1 cellular context compared by ENCODE assay signal in the genomic region with DNA sequence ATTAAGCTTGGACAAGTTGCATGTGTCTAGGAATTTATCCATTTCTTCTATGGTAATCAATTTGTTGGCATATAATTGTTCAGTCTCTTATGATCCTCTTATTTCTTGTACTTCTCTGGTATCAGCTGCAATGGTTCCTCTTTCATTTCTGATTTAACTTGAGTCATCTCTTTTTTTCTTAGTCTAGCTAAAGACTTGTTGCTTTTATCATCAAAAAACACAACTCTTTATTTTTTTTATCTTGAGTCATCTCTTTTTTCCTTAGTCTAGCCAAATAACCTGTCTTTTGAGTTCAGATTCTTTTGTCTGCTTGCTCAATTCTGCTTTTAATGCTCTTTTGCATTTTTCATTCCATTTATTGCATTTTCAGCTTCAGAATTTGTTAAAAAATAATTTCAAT.
TF ChIP-seq lines count a peak whose summit lies in the region.

No MANE protein-coding gene starts in this region.

TF ChIP-seq in IMR-90, 13 proteins besides CTCF, POLR2A, EP300 and RAD21 (continued from another document):
- TF ChIP-seq CEBPB (IDR thresholded peaks at IDR 0.05; ENCODE audit: low read depth, low read length) = no peak; the same call in 1 of the 2 replicates
- TF ChIP-seq NFE2L2 (IDR thresholded peaks at IDR 0.05; ENCODE audit: low read depth, low read length) = no peak
- no peak for TF ChIP-seq RFX5 (IDR thresholded peaks at IDR 0.05; ENCODE audit: low read depth, low read length)
- no peak for TF ChIP-seq MXI1 (IDR thresholded peaks at IDR 0.05; ENCODE audit: borderline replicate concordance, low read depth, low read length)
- TF ChIP-seq SMC3 (IDR thresholded peaks at IDR 0.05; ENCODE audit: low read depth, low read length) = no peak
- no peak for TF ChIP-seq RCOR1 (IDR thresholded peaks at IDR 0.05; ENCODE audit: insufficient replicate concordance, low read length)
- TF ChIP-seq MAZ (IDR thresholded peaks at IDR 0.05; ENCODE audit: borderline replicate concordance, low read depth, low read length) = no peak
